16 cellular contexts compared by ENCODE assay signal in genomic region chr5:61123145-61123544, GRCh38. TPM values are rescaled to one million over a fixed set of nuclear protein-coding genes. Genes with fewer than 3 reads are reported as not detected.
DNase-seq lines count a peak whose midpoint lies in the region; ATAC-seq, FAIRE-seq and TF ChIP-seq lines count a peak whose summit lies in the region.
"Had no signal": no experiment of that assay in that cellular context is flagged by ENCODE, and none has a peak within 500 bp of the region (broad histone marks: within the 10 kb centered on the region; RNA-seq: fewer than 3 reads in every experiment).

No MANE protein-coding gene starts in this region.

- no peak overlapping the region for H2BK15ac ChIP-seq in mesendoderm (replicated peaks; ENCODE audit: low read depth)

- SMC1A ChIA-PET in GM12878 (lab: Charles Lee; ENCODE audit: uncharacterized antibody, unreplicated experiment), result no interaction called here

- H3K4me2 ChIP-seq in HepG2 (ENCODE audit: low read depth, low read length) (no peak overlapping the region), GM12878 (ENCODE audit: control insufficient read depth, insufficient read depth) (no peak overlapping the region), mesendoderm (ENCODE audit: low read length) (no peak overlapping the region)
- H3K4me2 ChIP-seq: PC-9 had no signal

- no peak for TF ChIP-seq CTCF in HepG2 (CRISPR knock-in tag; IDR thresholded peaks at IDR 0.05)
- TF ChIP-seq CTCF in right lobe of liver (IDR thresholded peaks at IDR 0.05), result no peak
- no peak for TF ChIP-seq CTCF in GM12878 (IDR thresholded peaks at IDR 0.05 in 2 of 3, conservative IDR thresholded peaks at IDR 0.05 in 1 of 3; ENCODE audit: control insufficient read depth in 2 of 3, extremely low read depth in 1 of 3, insufficient read depth in 1 of 3, low read depth in 3 of 3, low read length in 3 of 3)

- 81% methylated on average over 4 of the region's 4 CpGs for WGBS in HepG2 (ENCODE audit: low lambda C conversion rate)
- WGBS in right lobe of liver (ENCODE audit: insufficient coverage, low coverage, low lambda C conversion rate, missing lambda C conversion rate), result 79% methylated on average over 4 of the region's 4 CpGs
- over 99% methylated on average over 4 of the region's 4 CpGs for WGBS in GM12878 (ENCODE audit: insufficient coverage, insufficient replicate concordance, low lambda C conversion rate, missing lambda C conversion rate)
- no CpG with 5 or more reads among the region's 4 CpGs for WGBS in mesendoderm (ENCODE audit: extremely low coverage, insufficient coverage, low lambda C conversion rate)

- H3K79me1 ChIP-seq in mesendoderm (ENCODE audit: low read length), result no peaks in the 10 kb centered on the region

- TF ChIP-seq EP300 in HepG2 (IDR thresholded peaks at IDR 0.05; ENCODE audit: low read depth in 2 of 2, low read length in 2 of 2) (no peak), HepG2 (CRISPR knock-in tag; IDR thresholded peaks at IDR 0.05; ENCODE audit: borderline replicate concordance) (no peak), GM12878 (IDR thresholded peaks at IDR 0.05; ENCODE audit: borderline replicate concordance in 1 of 2, control insufficient read depth in 1 of 2, low read depth in 2 of 2, low read length in 2 of 2) (no peak)

- intact Hi-C loops in HepG2 (cut with micrococcal nuclease; ENCODE audit: unreplicated experiment) (no loop called here), right lobe of liver (cut with DNase I) (no loop called here), GM12878 (cut with micrococcal nuclease; ENCODE audit: unreplicated experiment) (no loop called here)

- H4K5ac ChIP-seq in mesendoderm (ENCODE audit: low read length), result no peak overlapping the region

- no peak overlapping the region for H3K56ac ChIP-seq in mesendoderm (ENCODE audit: low read length)

- H2BK5ac ChIP-seq in mesendoderm (ENCODE audit: low read length), result no peak overlapping the region

- ATAC-seq in HepG2, result no peak
- no peak for ATAC-seq in right lobe of liver
- no peak for ATAC-seq in GM12878

- H3K79me2 ChIP-seq in HepG2 (ENCODE audit: insufficient read depth, low read length) (no peaks in the 10 kb centered on the region), GM12878 (ENCODE audit: control insufficient read depth, insufficient read depth, low read length) (no peaks in the 10 kb centered on the region), mesendoderm (ENCODE audit: control insufficient read depth, insufficient read depth, low read length) (no peaks in the 10 kb centered on the region)

- H3K9ac ChIP-seq in HepG2 (ENCODE audit: insufficient read depth, low read depth, low read length) (no peak overlapping the region), GM12878 (ENCODE audit: control insufficient read depth, insufficient read depth, low read length) (no peak overlapping the region), mesendoderm (ENCODE audit: low read length) (no peak overlapping the region)

- no peaks in the 10 kb centered on the region for H4K20me1 ChIP-seq in HepG2 (ENCODE audit: insufficient read depth, low read length)
- no peaks in the 10 kb centered on the region for H4K20me1 ChIP-seq in GM12878 (ENCODE audit: control insufficient read depth, insufficient read depth)

- CTCF ChIA-PET in HepG2 (lab: Yijun Ruan, JAX; ENCODE audit: low intra/inter-chr PET ratio, low total read pairs), result no interaction called here
- CTCF ChIA-PET in GM12878 (lab: Yijun Ruan, JAX), result no interaction called here

- POLR2A ChIA-PET in HepG2 (lab: Yijun Ruan, JAX) (no interaction called here), GM12878 (lab: Charles Lee) (no interaction called here)

- H3K4me1 ChIP-seq in HepG2 (ENCODE audit: insufficient read depth, low read length) (peaks cover 8% of the 10 kb centered on the region; the same call in 1 of the 2 replicates), right lobe of liver (no peaks in the 10 kb centered on the region), GM12878 (ENCODE audit: control insufficient read depth, insufficient read depth, low read length) (no peaks in the 10 kb centered on the region), mesendoderm (ENCODE audit: control insufficient read depth, low read depth, low read length) (no peaks in the 10 kb centered on the region)

- in situ Hi-C loops in HepG2 (cut with HindIII; ENCODE audit: extremely low pct_ligation_motif_present, low pct_unique_long_range_greater_than_20kb) (no loop called here), GM12878 (cut with MboI) (no loop called here)

- H3K27me3 ChIP-seq in HepG2 (ENCODE audit: control insufficient read depth in 1 of 2, insufficient read depth in 2 of 2, low read length in 2 of 2) (no peaks in the 10 kb centered on the region; a peak in 1 of 5 replicates), right lobe of liver (no peaks in the 10 kb centered on the region), GM12878 (replicated peaks in 1 of 2; ENCODE audit: control insufficient read depth in 2 of 2, insufficient read depth in 2 of 2, low read length in 1 of 2) (no peaks in the 10 kb centered on the region), mesendoderm (ENCODE audit: insufficient read depth, low read length, poor library complexity) (no peaks in the 10 kb centered on the region)

- no peaks in the 10 kb centered on the region for H3K9me3 ChIP-seq in HepG2 (ENCODE audit: low read length)
- H3K9me3 ChIP-seq in right lobe of liver, result no peaks in the 10 kb centered on the region
- no peaks in the 10 kb centered on the region for H3K9me3 ChIP-seq in GM12878 (replicated peaks; ENCODE audit: control insufficient read depth, insufficient read depth, low read length)

- BruUV-seq in HepG2 (replicated peaks; lab: Mats Ljungman, UMichigan), result no TSS peak
- no TSS peak for BruUV-seq in GM12878 (replicated peaks; lab: Mats Ljungman, UMichigan)

- no peak overlapping the region for H3K23ac ChIP-seq in mesendoderm (ENCODE audit: low read length)

- no peak overlapping the region for H3K4ac ChIP-seq in mesendoderm (ENCODE audit: low read depth, low read length)

- DNase-seq in HepG2 (ENCODE audit: low spot score) (peak; percentile 11), right lobe of liver (no peak), NCI-H345 (lab: John Stamatoyannopoulos, UW) (peak; percentile 50), GM12878 (ENCODE audit: low read depth, low spot score) (no peak), cerebellar nuclear complex (lab: John Stamatoyannopoulos, UW) (no peak), iPS-NIHi11 (ENCODE audit: low spot score) (no peak), mesendoderm (no peak)
- DNase-seq in stimulated activated CD4-positive, alpha-beta T cell treated with anti-CD3 and anti-CD28 coated beads, Interleukin-4, amount 100 ng/mL, for 1 hour, result no peak
- DNase-seq: CD4-positive, alpha-beta T cell; GF-D8; HCEC 1CT; MV-4-11; NCI-H1694; NCI-H524; PC-9 had no signal

- H3K4me3 ChIP-seq in HepG2 (replicated peaks in 1 of 3; ENCODE audit: insufficient read depth in 1 of 3, low read depth in 2 of 3, low read length in 3 of 3) (no peak overlapping the region), right lobe of liver (no peak overlapping the region), GM12878 (no peak overlapping the region), mesendoderm (ENCODE audit: low read length) (no peak overlapping the region)
- H3K4me3 ChIP-seq: PC-9 had no signal

- RAD21 ChIA-PET in GM12878 (lab: Charles Lee; ENCODE audit: unreplicated experiment), result no interaction called here

- H2AK5ac ChIP-seq in mesendoderm (ENCODE audit: low read length), result no peak overlapping the region

- no peak for FAIRE-seq in HepG2 (lab: Jason Lieb, UNC)
- FAIRE-seq in GM12878 (lab: Jason Lieb, UNC), result peak; percentile 38
- FAIRE-seq: D721Med had no signal

- no peak overlapping the region for H3K18ac ChIP-seq in mesendoderm (ENCODE audit: low read length)

- TF ChIP-seq RAD21 in HepG2 (CRISPR knock-in tag; IDR thresholded peaks at IDR 0.05) (no peak), GM12878 (IDR thresholded peaks at IDR 0.05; ENCODE audit: insufficient read depth, low read depth, low read length) (no peak)

- no peak overlapping the region for H2AFZ ChIP-seq in HepG2 (ENCODE audit: low read length)
- no peak overlapping the region for H2AFZ ChIP-seq in GM12878 (ENCODE audit: control insufficient read depth, low read depth, low read length)
- H2AFZ ChIP-seq: PC-9 had no signal

- H4K8ac ChIP-seq in mesendoderm (ENCODE audit: low read depth, low read length), result no peak overlapping the region

- no peak overlapping the region for H3K27ac ChIP-seq in HepG2 (ENCODE audit: extremely low read length, insufficient read depth, low read length)
- no peak overlapping the region for H3K27ac ChIP-seq in right lobe of liver
- H3K27ac ChIP-seq in GM12878 (ENCODE audit: control insufficient read depth, insufficient read depth), result no peak overlapping the region
- H3K27ac ChIP-seq in mesendoderm (ENCODE audit: low read depth, low read length), result no peak overlapping the region
- H3K27ac ChIP-seq: PC-9 had no signal

- no peak for TF ChIP-seq POLR2A in HepG2 (IDR thresholded peaks at IDR 0.05; ENCODE audit: insufficient read depth in 1 of 2, low read depth in 2 of 2, low read length in 2 of 2)
- TF ChIP-seq POLR2A in right lobe of liver (IDR thresholded peaks at IDR 0.05), result no peak
- no peak for TF ChIP-seq POLR2A in GM12878 (IDR thresholded peaks at IDR 0.05; ENCODE audit: low read depth, low read length)

- H3K36me3 ChIP-seq in HepG2 (replicated peaks in 1 of 2; ENCODE audit: control insufficient read depth in 1 of 2, insufficient read depth in 2 of 2, low read length in 2 of 2) (no peaks in the 10 kb centered on the region), right lobe of liver (no peaks in the 10 kb centered on the region), GM12878 (ENCODE audit: control insufficient read depth in 2 of 2, insufficient read depth in 2 of 2, low read length in 1 of 2) (no peaks in the 10 kb centered on the region), mesendoderm (ENCODE audit: control insufficient read depth, insufficient read depth, low read length) (no peaks in the 10 kb centered on the region)

- H2BK120ac ChIP-seq in mesendoderm (ENCODE audit: low read depth, low read length), result no peak overlapping the region

RNA-seq across cellular contexts. Expression of gene SMIM15, which starts 39.1 kb away (rescaled TPM):
- 58.2 and 74.4 TPM in 2 replicates for total RNA-seq in HepG2 (2016; rRNA removed; fragmentation: Illumina TruSeq; extraction: Trizol)
- 16.8 and 28.1 TPM in 2 replicates for total RNA-seq in HepG2 (2016; cell fraction: cytosol; rRNA removed; fragmentation: Illumina TruSeq; extraction: Trizol; ENCODE audit: low read depth)
- 57.5 and 78.2 TPM in 2 replicates for total RNA-seq in HepG2 (2016; cell fraction: insoluble cytoplasmic fraction; rRNA removed; fragmentation: Illumina TruSeq; extraction: Trizol)
- 59.2 and 71.6 TPM in 2 replicates for total RNA-seq in HepG2 (2016; cell fraction: membrane; rRNA removed; fragmentation: Illumina TruSeq; extraction: Trizol)
- total RNA-seq in HepG2 (2016; cell fraction: nucleus; rRNA removed; fragmentation: Illumina TruSeq; extraction: Trizol), result 22.4 and 25.8 TPM in 2 replicates
- 12.7 and 13.0 TPM in 2 replicates for polyA plus RNA-seq in HepG2 (2011; rRNA removed)
- 8.9 and 14.6 TPM in 2 replicates for polyA plus RNA-seq in HepG2 (2011; cell fraction: cytosol; rRNA removed)
- polyA plus RNA-seq in HepG2 (2011; cell fraction: nucleus; rRNA removed), result 6.1 and 10.1 TPM in 2 replicates
- 16.9 and 28.7 TPM in 2 replicates for polyA plus RNA-seq in HepG2 (2012)
- 17.0 and 28.8 TPM in 2 replicates for polyA plus RNA-seq in HepG2 (2016; cell fraction: cytosol; fragmentation: Illumina TruSeq; extraction: Trizol; ENCODE audit: low read depth)
- polyA plus RNA-seq in HepG2 (2016; cell fraction: insoluble cytoplasmic fraction; fragmentation: Illumina TruSeq; extraction: Trizol; ENCODE audit: low read depth), result 82.8 and 87.5 TPM in 2 replicates
- polyA plus RNA-seq in HepG2 (2016; cell fraction: membrane; fragmentation: Illumina TruSeq; extraction: Trizol; ENCODE audit: low read depth), result 42.8 and 57.4 TPM in 2 replicates
- polyA plus RNA-seq in HepG2 (2016; cell fraction: nucleus; fragmentation: Illumina TruSeq; extraction: Trizol; ENCODE audit: insufficient read depth, low read depth), result 32.3 and 36.8 TPM in 2 replicates
- 6.6 and 13.3 TPM in 2 replicates for polyA minus RNA-seq in HepG2 (2011; rRNA and poly(A)+ RNA removed; ENCODE audit: low replicate concordance)
- 10.6 and 16.7 TPM in 2 replicates for polyA minus RNA-seq in HepG2 (2011; cell fraction: cytosol; rRNA and poly(A)+ RNA removed)
- polyA minus RNA-seq in HepG2 (2011; cell fraction: nucleus; rRNA and poly(A)+ RNA removed), result 12.1 and 16.0 TPM in 2 replicates
- 10 to 100 TPM; 22.8 to 44.8 (median 29.4) TPM for total RNA-seq in right lobe of liver
- 14.9 and 18.4 TPM in 2 replicates for total RNA-seq in GM12878 (2013; cell fraction: nucleolus; rRNA removed)
- 54.4 and 59.3 TPM in 2 replicates for total RNA-seq in GM12878 (2014; rRNA removed)
- total RNA-seq in GM12878 (2014; rRNA removed; fragmentation: Illumina TruSeq; extraction: Trizol), result 45.1 and 46.1 TPM in 2 replicates
- 60.9 and 64.3 TPM in 2 replicates for total RNA-seq in GM12878 (2021)
- polyA plus RNA-seq in GM12878 (2011; ENCODE audit: low read depth), result 14.3 TPM
- 47.1 and 59.3 TPM in 2 replicates for polyA plus RNA-seq in GM12878 (2011; rRNA removed)
- polyA plus RNA-seq in GM12878 (2011; cell fraction: cytosol; rRNA removed), result 27.8 and 39.3 TPM in 2 replicates
- 16.6 and 20.9 TPM in 2 replicates for polyA plus RNA-seq in GM12878 (2011; cell fraction: nucleus; rRNA removed)
- polyA plus RNA-seq in GM12878 (2012), result 32.6 and 39.2 TPM in 2 replicates
- polyA plus RNA-seq in GM12878 (2014; fragmentation: Illumina TruSeq; extraction: Trizol), result 83.3 and 106 TPM in 2 replicates
- polyA plus RNA-seq in GM12878 (2014; fragmentation: Nextera tagmentation; extraction: Ambion mirVana), result 10 to 100 TPM; 13.8 to 18.7 TPM
- 49.4 and 53.5 TPM in 2 replicates for polyA plus RNA-seq in GM12878 (2014; rRNA removed)
- polyA plus RNA-seq in GM12878 (2016; fragmentation: Nextera tagmentation; extraction: Ambion mirVana), result 10 to 100 TPM; 73.7 to 74.7 TPM
- polyA minus RNA-seq in GM12878 (2011; rRNA and poly(A)+ RNA removed), result 37.6 and 46.2 TPM in 2 replicates
- 16.3 and 19.0 TPM in 2 replicates for polyA minus RNA-seq in GM12878 (2011; cell fraction: cytosol; rRNA and poly(A)+ RNA removed)
- polyA minus RNA-seq in GM12878 (2011; cell fraction: nucleus; rRNA and poly(A)+ RNA removed), result 8.1 and 10.7 TPM in 2 replicates
- 64.7 TPM for polyA plus RNA-seq in mesendoderm (2013, experiment 1 of 2)
- polyA plus RNA-seq in mesendoderm (2013, experiment 2 of 2), result 62.3 TPM

Comparison
In these comparisons a context has a peak if more than half of its experiments do, and no peak if none do; other contexts are left out.
1. DNase-seq: peak in HepG2 (single experiment) and NCI-H345 (single experiment); none in right lobe of liver (0 of 3), GM12878 (single experiment), cerebellar nuclear complex (0 of 2), iPS-NIHi11 (single experiment), stimulated activated CD4-positive, alpha-beta T cell treated with anti-CD3 and anti-CD28 coated beads, Interleukin-4, amount 100 ng/mL, for 1 hour (single experiment) and mesendoderm (single experiment).